In genomic region chr4:124322234-124322831, GRCh38 we compare ENCODE assay signal across 8 cellular contexts.
DNase-seq lines count a peak whose midpoint lies in the region; ATAC-seq, FAIRE-seq and TF ChIP-seq lines count a peak whose summit lies in the region.

No MANE protein-coding gene starts in this region.

- TF ChIP-seq CTCF in spleen (IDR thresholded peaks at IDR 0.05 in 8 of 11, conservative IDR thresholded peaks at IDR 0.05 in 3 of 11) = peak in 9 of 11 experiments; percentile 28 to 60 (median 45)

- peak; percentile 50 for ATAC-seq in HG03280 (IDR thresholded peaks at IDR 0.05; ENCODE audit: unreplicated experiment)

- in situ Hi-C loops in SK-MEL-5 (cut with HindIII; ENCODE audit: low pct_unique_long_range_greater_than_20kb, low sequenced_read_pairs) = no loop called here

- H3K27ac ChIP-seq in spleen = no peak overlapping the region

- peak; percentile 86 for FAIRE-seq in frontal cortex (lab: Jason Lieb, UNC)

- intact Hi-C loops in spleen (cut with DNase I; ENCODE audit: low total_unique reads) = no loop called here

- WGBS in spleen, 5 donors = 21 to 33% (median 24%) methylated on average over 5 of the region's 5 CpGs

- no peak for TF ChIP-seq POLR2A in spleen (IDR thresholded peaks at IDR 0.05)

- no peaks in the 10 kb centered on the region for H3K27me3 ChIP-seq in spleen (replicated peaks in 1 of 7)

- no peak overlapping the region for H3K4me3 ChIP-seq in spleen

- DNase-seq in NCI-H2227 (lab: John Stamatoyannopoulos, UW; ENCODE audit: unreplicated experiment) (peak; percentile 16), NCI-H2227 treated with DMSO at 0.1 percent for 48 hours (lab: John Stamatoyannopoulos, UW) (no peak), SK-MEL-5 (ENCODE audit: low read depth, low spot score) (peak; percentile 59), frontal cortex (ENCODE audit: low spot score in 2 of 2) (peak in 1 of 2 donors; percentile 12), spleen (no peak), NCI-H226 (no peak), NCI-H1930 (lab: John Stamatoyannopoulos, UW) (no peak)

- H3K9me3 ChIP-seq in spleen = no peaks in the 10 kb centered on the region

- no peaks in the 10 kb centered on the region for H3K36me3 ChIP-seq in spleen

- H3K4me1 ChIP-seq in spleen = no peaks in the 10 kb centered on the region

Comparison
In these comparisons a context has a peak if more than half of its experiments do, and no peak if none do; other contexts are left out.
1. DNase-seq: peak in NCI-H2227 (single experiment) and SK-MEL-5 (single experiment); none in NCI-H2227 treated with DMSO at 0.1 percent for 48 hours (single experiment), spleen (single experiment), NCI-H226 (single experiment) and NCI-H1930 (0 of 2).